18 cellular contexts compared by ENCODE assay signal in the genomic region with DNA sequence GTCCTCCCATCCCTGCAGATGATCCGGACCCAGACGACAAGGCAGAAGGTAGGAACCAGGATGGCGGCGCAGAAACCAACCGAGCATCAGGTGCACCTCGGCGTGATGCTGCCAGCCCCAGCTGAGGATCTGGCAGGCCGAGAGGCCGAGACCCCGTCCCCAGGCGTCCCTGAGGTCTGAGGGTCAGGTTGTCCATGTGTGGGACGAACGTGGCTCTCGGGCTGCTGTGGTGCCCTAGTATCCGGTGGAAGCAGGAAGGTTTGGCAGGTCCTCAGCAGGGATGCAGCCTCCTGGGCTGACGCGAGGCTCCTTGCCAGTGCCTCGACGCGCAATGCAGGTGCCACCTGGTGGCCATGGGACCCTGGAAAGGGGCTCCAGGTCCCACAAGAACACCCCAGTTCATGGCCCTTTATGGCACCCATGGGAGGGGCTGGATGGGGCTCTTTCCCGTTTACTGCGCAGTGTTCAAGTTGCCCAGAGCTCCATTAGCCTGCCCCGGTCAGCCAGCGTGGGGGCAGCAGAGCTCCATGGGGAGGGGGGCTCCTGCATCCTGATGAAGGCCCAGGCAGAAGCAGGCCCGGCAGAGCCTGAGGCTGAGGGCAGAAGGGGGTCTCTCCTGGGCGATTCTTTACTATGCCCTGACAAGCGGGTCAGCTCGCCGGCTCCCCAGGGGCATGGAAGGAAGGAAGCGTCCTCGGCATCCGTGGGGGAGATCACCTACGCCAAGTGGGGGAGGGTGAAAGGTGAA.
"Had no signal": no experiment of that assay in that cellular context is flagged by ENCODE, and none has a peak within 500 bp of the region (broad histone marks: within the 10 kb centered on the region; RNA-seq: fewer than 3 reads in every experiment).

No MANE protein-coding gene starts in this region.

- ATAC-seq: activated CD8-positive, alpha-beta T cell treated with anti-CD3 and anti-CD28 coated beads for 36 hours; activated T-cell treated with anti-CD3 and anti-CD28 coated beads, Interleukin-2, amount 50 U/mL, for 4 hours; naive thymus-derived CD8-positive, alpha-beta T cell had no signal

- DNase-seq: activated CD4-positive, alpha-beta T cell treated with anti-CD3 and anti-CD28 coated beads, Interleukin-2, amount 10 ng/mL, durations not matched to agents 24 days and 14 days; activated CD8-positive, alpha-beta memory T cell treated with anti-CD3 and anti-CD28 coated beads, Interleukin-2, amount 50 U/mL, for 4 hours; activated CD8-positive, alpha-beta T cell treated with anti-CD3 and anti-CD28 coated beads for 36 hours; activated naive CD4-positive, alpha-beta T cell treated with anti-CD3 and anti-CD28 coated beads, Interleukin-2, amount 50 U/mL, for 16 hours; activated T-cell treated with anti-CD3 and anti-CD28 coated beads, Interleukin-2, amount 50 U/mL, for 4 hours; dermis blood vessel endothelial cell; effector memory CD4-positive, alpha-beta T cell; foreskin fibroblast; naive thymus-derived CD8-positive, alpha-beta T cell; nucleus accumbens; stimulated activated CD4-positive, alpha-beta T cell treated with anti-CD3 and anti-CD28 coated beads, Interleukin-15, amount 100 ng/mL, for 24 hours; stimulated activated CD4-positive, alpha-beta T cell treated with anti-CD3 and anti-CD28 coated beads, Interleukin-2, amount 100 ng/mL, for 48 hours; T-helper 1 cell; T-helper 9 cell; trophoblast cell had no signal

- H3K27ac ChIP-seq: skin epidermis had no signal

- FAIRE-seq: astrocyte, bronchial epithelial cell had no signal

- H3K4me3 ChIP-seq: skin epidermis had no signal
